ENCODE assay signal across 9 cellular contexts in genomic region chr17:62807812-62808575, GRCh38. TPM values are rescaled to one million over a fixed set of nuclear protein-coding genes. Genes with fewer than 3 reads are reported as not detected.
DNase-seq lines count a peak whose midpoint lies in the region; ATAC-seq and TF ChIP-seq lines count a peak whose summit lies in the region.
"Had no signal": no experiment of that assay in that cellular context is flagged by ENCODE, and none has a peak within 500 bp of the region (broad histone marks: within the 10 kb centered on the region; RNA-seq: fewer than 3 reads in every experiment).

TSS of gene MARCHF10 (minus strand) at chr17:62808314. CDS start at chr17:62801735, 6,579 bp downstream.

- peak; percentile 48 to 50 for DNase-seq in Caco-2
- DNase-seq in NCI-H128 (lab: John Stamatoyannopoulos, UW; ENCODE audit: unreplicated experiment), result peak; percentile 22
- DNase-seq in activated T-cell treated with anti-CD3 and anti-CD28 coated beads for 48 hours (ENCODE audit: low read depth), result peak; percentile 18
- peak; percentile 8 to 11 for DNase-seq in stimulated activated CD4-positive, alpha-beta T cell treated with anti-CD3 and anti-CD28 coated beads, Interleukin-4, amount 100 ng/mL, for 48 hours (ENCODE audit: low read depth in 2 of 2)
- no peak for DNase-seq in mucosa of gallbladder (ENCODE audit: low spot score)

- H3K36me3 ChIP-seq in Caco-2 (ENCODE audit: control insufficient read depth, insufficient read depth, low read length), result no peaks in the 10 kb centered on the region

- intact Hi-C loops in Caco-2 (cut with micrococcal nuclease; ENCODE audit: unreplicated experiment), result no loop called here

- no TSS peak for BruUV-seq in Caco-2 (replicated peaks; lab: Mats Ljungman, UMichigan)

- H3K27me3 Mint-ChIP-seq in Caco-2 (ENCODE audit: insufficient read depth, unreplicated experiment), result peaks cover 10% of the 10 kb centered on the region

- no peaks in the 10 kb centered on the region for H3K9me3 ChIP-seq in Caco-2

- peak within 1 kb of the TSS; percentile 38 for H3K4me3 Mint-ChIP-seq in Caco-2 (ENCODE audit: unreplicated experiment)
- H3K4me3 Mint-ChIP-seq: central memory CD8-positive, alpha-beta T cell had no signal

- no peaks in the 10 kb centered on the region for H3K4me1 ChIP-seq in Caco-2

- ATAC-seq in HG03439 (IDR thresholded peaks at IDR 0.05; ENCODE audit: unreplicated experiment) (no peak), HG02981 (IDR thresholded peaks at IDR 0.05; ENCODE audit: unreplicated experiment) (no peak)

- TF ChIP-seq CTCF in Caco-2 (IDR thresholded peaks at IDR 0.05; ENCODE audit: insufficient read depth in 1 of 2, low read depth in 1 of 2, low read length in 1 of 2, severe bottlenecking in 1 of 2, unreplicated experiment in 1 of 2), result no peak

- H3K9me3 Mint-ChIP-seq in Caco-2 (ENCODE audit: unreplicated experiment), result no peaks in the 10 kb centered on the region
- H3K9me3 Mint-ChIP-seq: central memory CD8-positive, alpha-beta T cell had no signal

- H3K36me3 Mint-ChIP-seq in Caco-2 (ENCODE audit: insufficient read depth, unreplicated experiment), result no peaks in the 10 kb centered on the region

- no peaks in the 10 kb centered on the region for H3K4me1 Mint-ChIP-seq in Caco-2 (ENCODE audit: low read depth, unreplicated experiment)
- H3K4me1 Mint-ChIP-seq: central memory CD8-positive, alpha-beta T cell had no signal

- H3K4me3 ChIP-seq in Caco-2 (ENCODE audit: low read depth, low read length), result no peak within 1 kb of the TSS; the same call in 1 of the 2 replicates
- H3K4me3 ChIP-seq in iPS-11a (ENCODE audit: low read depth, low read length), result peak within 1 kb of the TSS; percentile 41

- POLR2A ChIA-PET in Caco-2 (lab: Charles Lee), result no interaction called here

- H3K27me3 ChIP-seq in Caco-2 (replicated peaks; ENCODE audit: control insufficient read depth, insufficient read depth, low read length), result no peaks in the 10 kb centered on the region

- CTCF ChIA-PET in Caco-2 (lab: Charles Lee), result no interaction called here

- H3K27ac Mint-ChIP-seq in Caco-2 (ENCODE audit: unreplicated experiment), result no peak within 1 kb of the TSS

RNA-seq across cellular contexts. Expression of gene MARCHF10, which starts in this region (rescaled TPM):
- not detected in 2 replicates for total RNA-seq in Caco-2 (2022)
- total RNA-seq in mucosa of gallbladder, result 0.75 TPM

Comparison
In these comparisons a context has a peak if more than half of its experiments do, and no peak if none do; other contexts are left out.
1. Peak in DNase-seq in Caco-2; RNA of the gene not detected or under 1 TPM.